9 cellular contexts compared by ENCODE assay signal in genomic region chr9:73269430-73270101, GRCh38.
DNase-seq lines count a peak whose midpoint lies in the region; FAIRE-seq and TF ChIP-seq lines count a peak whose summit lies in the region.
"Had no signal": no experiment of that assay in that cellular context is flagged by ENCODE, and none has a peak within 500 bp of the region (broad histone marks: within the 10 kb centered on the region; RNA-seq: fewer than 3 reads in every experiment).

No MANE protein-coding gene starts in this region.

- no peaks in the 10 kb centered on the region for H3K36me3 ChIP-seq in MG63
- H3K36me3 ChIP-seq: suprapubic skin had no signal

- H3K27me3 ChIP-seq in MG63 = no peaks in the 10 kb centered on the region

- no peak overlapping the region for H3K27ac ChIP-seq in C4-2B
- H3K27ac ChIP-seq: suprapubic skin had no signal

- DNase-seq in HT-29 (ENCODE audit: low spot score) (peak; percentile 45), SW480 (ENCODE audit: low spot score) (peak; percentile 42), GOT3 (lab: John Stamatoyannopoulos, UW) (no peak), NCI-H146 (lab: John Stamatoyannopoulos, UW) (no peak), MG63 (no peak)
- no peak for DNase-seq in stimulated activated CD4-positive, alpha-beta T cell treated with anti-CD3 and anti-CD28 coated beads, Interleukin-4, amount 100 ng/mL, for 1 hour

- no peaks in the 10 kb centered on the region for H3K9me3 ChIP-seq in MG63
- H3K9me3 ChIP-seq: suprapubic skin had no signal

- peak; percentile 33 for FAIRE-seq in islet of Langerhans (lab: Jason Lieb, UNC)

- no peak overlapping the region for H3K4me3 ChIP-seq in MG63
- H3K4me3 ChIP-seq: suprapubic skin had no signal

- peak; percentile 72 for TF ChIP-seq CTCF in C4-2B (conservative IDR thresholded peaks at IDR 0.05)

Comparison
In these comparisons a context has a peak if more than half of its experiments do, and no peak if none do; other contexts are left out.
1. DNase-seq: peak in HT-29 (single experiment) and SW480 (single experiment); none in GOT3 (single experiment), stimulated activated CD4-positive, alpha-beta T cell treated with anti-CD3 and anti-CD28 coated beads, Interleukin-4, amount 100 ng/mL, for 1 hour (single experiment), NCI-H146 (single experiment) and MG63 (single experiment).